19 cellular contexts compared by ENCODE assay signal in genomic region chr10:12876266-12876665, GRCh38.
"Had no signal": no experiment of that assay in that cellular context is flagged by ENCODE, and none has a peak within 500 bp of the region (broad histone marks: within the 10 kb centered on the region; RNA-seq: fewer than 3 reads in every experiment).

No MANE protein-coding gene starts in this region.

- H3K9me3 Mint-ChIP-seq: activated CD4-positive, alpha-beta memory T cell treated with anti-CD3 and anti-CD28 coated beads for 36 hours; activated naive CD4-positive, alpha-beta T cell treated with anti-CD3 and anti-CD28 coated beads, Interleukin-2, amount 50 U/mL, for 24 hours; memory B cell had no signal

- H3K9me3 ChIP-seq: body of pancreas, esophagus muscularis mucosa, mucosa of descending colon, psoas muscle had no signal

- H3K4me3 ChIP-seq: body of pancreas, esophagus muscularis mucosa, mucosa of descending colon, psoas muscle, right atrium auricular region, tibial nerve had no signal

- H3K36me3 ChIP-seq: esophagus muscularis mucosa, right atrium auricular region, tibial nerve had no signal

- ATAC-seq: activated T-cell treated with anti-CD3 and anti-CD28 coated beads, Interleukin-2, amount 50 U/mL, for 72 hours; body of pancreas; mucosa of descending colon; psoas muscle; stimulated activated naive CD8-positive, alpha-beta T cell treated with anti-CD3 and anti-CD28 coated beads, Interleukin-15, Interleukin-2, amounts not matched to agents 100 U/mL and 50 U/mL, for 24 hours; T-helper 17 cell had no signal

- H3K27ac ChIP-seq: body of pancreas, esophagus muscularis mucosa, psoas muscle, right atrium auricular region had no signal

- DNase-seq: activated CD4-positive, alpha-beta memory T cell treated with anti-CD3 and anti-CD28 coated beads for 36 hours; activated CD4-positive, alpha-beta T cell treated with anti-CD3 and anti-CD28 coated beads for 48 hours; activated effector memory CD4-positive, alpha-beta T cell treated with Interleukin-2 at 50 U/mL for 16 hours; activated T-cell treated with anti-CD3 and anti-CD28 coated beads, Interleukin-2, amount 50 U/mL, for 72 hours; body of pancreas; glutamatergic neuron; hippocampal formation; mucosa of descending colon; psoas muscle; stimulated activated CD4-positive, alpha-beta T cell treated with anti-CD3 and anti-CD28 coated beads, Interleukin-4, amount 100 ng/mL, for 24 hours; stimulated activated naive CD8-positive, alpha-beta T cell treated with anti-CD3 and anti-CD28 coated beads, Interleukin-15, Interleukin-2, amounts not matched to agents 100 U/mL and 50 U/mL, for 24 hours; SW 1271; T-helper 17 cell had no signal

- H3K36me3 Mint-ChIP-seq: activated CD4-positive, alpha-beta memory T cell treated with anti-CD3 and anti-CD28 coated beads for 36 hours; activated naive CD4-positive, alpha-beta T cell treated with anti-CD3 and anti-CD28 coated beads, Interleukin-2, amount 50 U/mL, for 24 hours; memory B cell had no signal

- H3K4me1 Mint-ChIP-seq: activated naive CD4-positive, alpha-beta T cell treated with anti-CD3 and anti-CD28 coated beads, Interleukin-2, amount 50 U/mL, for 24 hours; neural crest cell; T-helper 17 cell had no signal

- H3K27me3 ChIP-seq: body of pancreas, esophagus muscularis mucosa, right atrium auricular region, tibial nerve had no signal

- H3K27ac Mint-ChIP-seq: activated CD4-positive, alpha-beta memory T cell treated with anti-CD3 and anti-CD28 coated beads for 36 hours; activated naive CD4-positive, alpha-beta T cell treated with anti-CD3 and anti-CD28 coated beads, Interleukin-2, amount 50 U/mL, for 24 hours; activated T-cell treated with anti-CD3 and anti-CD28 coated beads, Interleukin-2, amount 50 U/mL, for 72 hours; memory B cell; T-helper 17 cell had no signal

- H3K4me3 Mint-ChIP-seq: activated CD4-positive, alpha-beta memory T cell treated with anti-CD3 and anti-CD28 coated beads for 36 hours; activated naive CD4-positive, alpha-beta T cell treated with anti-CD3 and anti-CD28 coated beads, Interleukin-2, amount 50 U/mL, for 24 hours; activated T-cell treated with anti-CD3 and anti-CD28 coated beads, Interleukin-2, amount 50 U/mL, for 72 hours; memory B cell; neural crest cell; T-helper 17 cell had no signal

- H3K4me1 ChIP-seq: psoas muscle, right atrium auricular region had no signal
